1 cellular context compared by ENCODE assay signal in the genomic region with DNA sequence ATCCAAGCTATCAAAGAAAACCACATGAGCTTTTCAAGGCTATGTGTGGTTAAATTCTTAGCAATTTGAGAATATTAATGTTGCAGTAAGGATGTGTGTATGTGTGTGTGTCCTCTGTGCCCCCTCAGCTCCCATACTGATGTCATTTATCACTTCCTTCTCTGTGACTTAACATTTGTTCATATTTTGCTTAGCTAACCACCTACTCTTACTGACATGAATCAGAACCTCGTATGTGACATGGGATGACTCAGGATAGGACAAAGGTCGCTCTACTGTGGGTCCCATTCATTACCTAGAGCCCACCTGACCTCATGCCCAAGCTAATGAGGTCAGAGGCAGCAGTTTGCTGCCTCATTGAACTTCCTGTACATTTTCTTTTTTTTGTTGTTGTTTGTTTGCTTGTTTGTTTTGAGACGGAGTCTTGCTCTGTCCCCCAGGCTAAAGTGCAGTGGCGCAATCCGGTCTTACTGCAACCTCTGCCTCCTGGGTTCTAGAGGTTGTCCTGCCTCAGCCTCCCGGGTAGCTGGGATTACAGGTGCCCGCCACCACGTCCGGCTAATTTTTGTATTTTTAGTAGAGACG.
A peak's percentile ranks its signal among the peaks of the same experiment; 100 is the strongest.
TF ChIP-seq lines count a peak whose summit lies in the region.

No MANE protein-coding gene starts in this region.

TF ChIP-seq in HepG2, 621 proteins besides CTCF, POLR2A, EP300 and RAD21 (continued from another document and continues in another):
- TF ChIP-seq, protein P1, sequence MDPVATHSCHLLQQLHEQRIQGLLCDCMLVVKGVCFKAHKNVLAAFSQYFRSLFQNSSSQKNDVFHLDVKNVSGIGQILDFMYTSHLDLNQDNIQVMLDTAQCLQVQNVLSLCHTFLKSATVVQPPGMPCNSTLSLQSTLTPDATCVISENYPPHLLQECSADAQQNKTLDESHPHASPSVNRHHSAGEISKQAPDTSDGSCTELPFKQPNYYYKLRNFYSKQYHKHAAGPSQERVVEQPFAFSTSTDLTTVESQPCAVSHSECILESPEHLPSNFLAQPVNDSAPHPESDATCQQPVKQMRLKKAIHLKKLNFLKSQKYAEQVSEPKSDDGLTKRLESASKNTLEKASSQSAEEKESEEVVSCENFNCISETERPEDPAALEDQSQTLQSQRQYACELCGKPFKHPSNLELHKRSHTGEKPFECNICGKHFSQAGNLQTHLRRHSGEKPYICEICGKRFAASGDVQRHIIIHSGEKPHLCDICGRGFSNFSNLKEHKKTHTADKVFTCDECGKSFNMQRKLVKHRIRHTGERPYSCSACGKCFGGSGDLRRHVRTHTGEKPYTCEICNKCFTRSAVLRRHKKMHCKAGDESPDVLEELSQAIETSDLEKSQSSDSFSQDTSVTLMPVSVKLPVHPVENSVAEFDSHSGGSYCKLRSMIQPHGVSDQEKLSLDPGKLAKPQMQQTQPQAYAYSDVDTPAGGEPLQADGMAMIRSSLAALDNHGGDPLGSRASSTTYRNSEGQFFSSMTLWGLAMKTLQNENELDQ (CRISPR knock-in tag; IDR thresholded peaks at IDR 0.05; ENCODE audit: borderline replicate concordance), result no peak
- TF ChIP-seq ZNF740 (CRISPR knock-in tag; IDR thresholded peaks at IDR 0.05) (no peak), CENPT (CRISPR knock-in tag; IDR thresholded peaks at IDR 0.05; ENCODE audit: low read depth) (no peak), ZNF737 (CRISPR knock-in tag; IDR thresholded peaks at IDR 0.05; ENCODE audit: borderline replicate concordance) (no peak), ZNF501 (CRISPR knock-in tag; IDR thresholded peaks at IDR 0.05) (peak; percentile 71; the same call in 1 of the 2 replicates), ZMYM2 (CRISPR knock-in tag; IDR thresholded peaks at IDR 0.05) (peak; percentile 99), HIVEP1 (CRISPR knock-in tag; IDR thresholded peaks at IDR 0.05) (0 out of 2 replicates have a peak, but pooled peaks have one; percentile 64), NR2C2 (CRISPR knock-in tag; IDR thresholded peaks at IDR 0.05; ENCODE audit: borderline replicate concordance) (0 out of 2 replicates have a peak, but pooled peaks have one; percentile 64), KDM6A (CRISPR knock-in tag; IDR thresholded peaks at IDR 0.05; ENCODE audit: low read depth) (0 out of 2 replicates have a peak, but pooled peaks have one; percentile 13), KDM1A (CRISPR knock-in tag; IDR thresholded peaks at IDR 0.05) (peak; percentile 86), ZBTB4 (CRISPR knock-in tag; IDR thresholded peaks at IDR 0.05; ENCODE audit: borderline replicate concordance) (0 out of 2 replicates have a peak, but pooled peaks have one; percentile 33), EHMT2 (IDR thresholded peaks at IDR 0.05; ENCODE audit: borderline replicate concordance, low read depth, low read length) (peak; percentile 56; the same call in 1 of the 2 replicates), ETV5 (CRISPR knock-in tag; IDR thresholded peaks at IDR 0.05; ENCODE audit: borderline replicate concordance) (peak; percentile 76; the same call in 1 of the 2 replicates), ZNF879 (CRISPR knock-in tag; IDR thresholded peaks at IDR 0.05) (no peak), RXRB (CRISPR knock-in tag; IDR thresholded peaks at IDR 0.05; ENCODE audit: borderline replicate concordance) (peak; percentile 38), KDM3A (CRISPR knock-in tag; IDR thresholded peaks at IDR 0.05; ENCODE audit: low read depth) (0 out of 2 replicates have a peak, but pooled peaks have one; percentile 60), ZMYM4 (CRISPR knock-in tag; IDR thresholded peaks at IDR 0.05) (peak; percentile 84), HDAC1 (CRISPR knock-in tag; IDR thresholded peaks at IDR 0.05) (peak; percentile 67), RFX5 (IDR thresholded peaks at IDR 0.05; ENCODE audit: low read depth, low read length) (no peak), ZNF704 (CRISPR knock-in tag; IDR thresholded peaks at IDR 0.05; ENCODE audit: borderline replicate concordance) (0 out of 2 replicates have a peak, but pooled peaks have one; percentile 33), ZNF670 (CRISPR knock-in tag; IDR thresholded peaks at IDR 0.05; ENCODE audit: borderline replicate concordance) (0 out of 2 replicates have a peak, but pooled peaks have one; percentile 69), HHEX (CRISPR knock-in tag; IDR thresholded peaks at IDR 0.05) (0 out of 2 replicates have a peak, but pooled peaks have one; percentile 36), ZNF562 (CRISPR knock-in tag; IDR thresholded peaks at IDR 0.05; ENCODE audit: borderline replicate concordance) (no peak), SMAD3 (CRISPR knock-in tag; IDR thresholded peaks at IDR 0.05) (peak; percentile 50; the same call in 1 of the 2 replicates), KAT7 (CRISPR knock-in tag; IDR thresholded peaks at IDR 0.05; ENCODE audit: borderline replicate concordance) (no peak; the same call in 1 of the 2 replicates), HMG20A (CRISPR knock-in tag; IDR thresholded peaks at IDR 0.05; ENCODE audit: borderline replicate concordance) (peak; percentile 79), EZH2 (conservative IDR thresholded peaks at IDR 0.05; ENCODE audit: low read depth, low read length) (no peak), CREM (IDR thresholded peaks at IDR 0.05) (peak; percentile 86), CREM (CRISPR knock-in tag; IDR thresholded peaks at IDR 0.05) (no peak), ZNF547 (CRISPR knock-in tag; IDR thresholded peaks at IDR 0.05) (peak; percentile 48; the same call in 1 of the 2 replicates), RELA (CRISPR knock-in tag; IDR thresholded peaks at IDR 0.05) (0 out of 2 replicates have a peak, but pooled peaks have one; percentile 14), HNF4G (IDR thresholded peaks at IDR 0.05; ENCODE audit: borderline replicate concordance, low read depth, low read length) (peak; percentile 47; the same call in 1 of the 2 replicates), HNF4G (CRISPR knock-in tag; IDR thresholded peaks at IDR 0.05; ENCODE audit: borderline replicate concordance, low read depth) (peak; percentile 86), PRDM4 (CRISPR knock-in tag; IDR thresholded peaks at IDR 0.05; ENCODE audit: borderline replicate concordance) (no peak), MAZ (IDR thresholded peaks at IDR 0.05; ENCODE audit: borderline replicate concordance, low read depth, low read length) (no peak), MAZ (CRISPR knock-in tag; IDR thresholded peaks at IDR 0.05; ENCODE audit: low read depth) (peak; percentile 62; the same call in 1 of the 2 replicates), SOX6 (IDR thresholded peaks at IDR 0.05) (no peak), SOX6 (CRISPR knock-in tag; IDR thresholded peaks at IDR 0.05) (peak; percentile 85)
- TF ChIP-seq, protein P2, sequence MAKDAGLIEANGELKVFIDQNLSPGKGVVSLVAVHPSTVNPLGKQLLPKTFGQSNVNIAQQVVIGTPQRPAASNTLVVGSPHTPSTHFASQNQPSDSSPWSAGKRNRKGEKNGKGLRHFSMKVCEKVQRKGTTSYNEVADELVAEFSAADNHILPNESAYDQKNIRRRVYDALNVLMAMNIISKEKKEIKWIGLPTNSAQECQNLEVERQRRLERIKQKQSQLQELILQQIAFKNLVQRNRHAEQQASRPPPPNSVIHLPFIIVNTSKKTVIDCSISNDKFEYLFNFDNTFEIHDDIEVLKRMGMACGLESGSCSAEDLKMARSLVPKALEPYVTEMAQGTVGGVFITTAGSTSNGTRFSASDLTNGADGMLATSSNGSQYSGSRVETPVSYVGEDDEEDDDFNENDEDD (CRISPR knock-in tag; IDR thresholded peaks at IDR 0.05; ENCODE audit: borderline replicate concordance), result no peak
- TF ChIP-seq, protein P3, sequence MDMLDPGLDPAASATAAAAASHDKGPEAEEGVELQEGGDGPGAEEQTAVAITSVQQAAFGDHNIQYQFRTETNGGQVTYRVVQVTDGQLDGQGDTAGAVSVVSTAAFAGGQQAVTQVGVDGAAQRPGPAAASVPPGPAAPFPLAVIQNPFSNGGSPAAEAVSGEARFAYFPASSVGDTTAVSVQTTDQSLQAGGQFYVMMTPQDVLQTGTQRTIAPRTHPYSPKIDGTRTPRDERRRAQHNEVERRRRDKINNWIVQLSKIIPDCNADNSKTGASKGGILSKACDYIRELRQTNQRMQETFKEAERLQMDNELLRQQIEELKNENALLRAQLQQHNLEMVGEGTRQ (IDR thresholded peaks at IDR 0.05; ENCODE audit: low read depth, low read length), result peak; percentile 30; the same call in 1 of the 2 replicates
- TF ChIP-seq, protein P3 (CRISPR knock-in tag; IDR thresholded peaks at IDR 0.05; ENCODE audit: borderline replicate concordance), result no peak
- TF ChIP-seq, protein P4, sequence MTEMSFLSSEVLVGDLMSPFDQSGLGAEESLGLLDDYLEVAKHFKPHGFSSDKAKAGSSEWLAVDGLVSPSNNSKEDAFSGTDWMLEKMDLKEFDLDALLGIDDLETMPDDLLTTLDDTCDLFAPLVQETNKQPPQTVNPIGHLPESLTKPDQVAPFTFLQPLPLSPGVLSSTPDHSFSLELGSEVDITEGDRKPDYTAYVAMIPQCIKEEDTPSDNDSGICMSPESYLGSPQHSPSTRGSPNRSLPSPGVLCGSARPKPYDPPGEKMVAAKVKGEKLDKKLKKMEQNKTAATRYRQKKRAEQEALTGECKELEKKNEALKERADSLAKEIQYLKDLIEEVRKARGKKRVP (CRISPR knock-in tag; IDR thresholded peaks at IDR 0.05), result peak in 1 of 2 experiments; percentile 79; a peak in 2 of 4 replicates
- TF ChIP-seq, protein P5, sequence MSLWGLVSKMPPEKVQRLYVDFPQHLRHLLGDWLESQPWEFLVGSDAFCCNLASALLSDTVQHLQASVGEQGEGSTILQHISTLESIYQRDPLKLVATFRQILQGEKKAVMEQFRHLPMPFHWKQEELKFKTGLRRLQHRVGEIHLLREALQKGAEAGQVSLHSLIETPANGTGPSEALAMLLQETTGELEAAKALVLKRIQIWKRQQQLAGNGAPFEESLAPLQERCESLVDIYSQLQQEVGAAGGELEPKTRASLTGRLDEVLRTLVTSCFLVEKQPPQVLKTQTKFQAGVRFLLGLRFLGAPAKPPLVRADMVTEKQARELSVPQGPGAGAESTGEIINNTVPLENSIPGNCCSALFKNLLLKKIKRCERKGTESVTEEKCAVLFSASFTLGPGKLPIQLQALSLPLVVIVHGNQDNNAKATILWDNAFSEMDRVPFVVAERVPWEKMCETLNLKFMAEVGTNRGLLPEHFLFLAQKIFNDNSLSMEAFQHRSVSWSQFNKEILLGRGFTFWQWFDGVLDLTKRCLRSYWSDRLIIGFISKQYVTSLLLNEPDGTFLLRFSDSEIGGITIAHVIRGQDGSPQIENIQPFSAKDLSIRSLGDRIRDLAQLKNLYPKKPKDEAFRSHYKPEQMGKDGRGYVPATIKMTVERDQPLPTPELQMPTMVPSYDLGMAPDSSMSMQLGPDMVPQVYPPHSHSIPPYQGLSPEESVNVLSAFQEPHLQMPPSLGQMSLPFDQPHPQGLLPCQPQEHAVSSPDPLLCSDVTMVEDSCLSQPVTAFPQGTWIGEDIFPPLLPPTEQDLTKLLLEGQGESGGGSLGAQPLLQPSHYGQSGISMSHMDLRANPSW (CRISPR knock-in tag; IDR thresholded peaks at IDR 0.05; ENCODE audit: borderline replicate concordance), result no peak
